Comparison of ENCODE assay signal across 8 cellular contexts in genomic region chr10:100528123-100528884, GRCh38. TPM values are rescaled to one million over a fixed set of nuclear protein-coding genes. Genes with fewer than 3 reads are reported as not detected.
A peak's percentile ranks its signal among the peaks of the same experiment; 100 is the strongest.
DNase-seq lines count a peak whose midpoint lies in the region; ATAC-seq and TF ChIP-seq lines count a peak whose summit lies in the region.

No MANE protein-coding gene starts in this region.

- no peaks in the 10 kb centered on the region for H3K27me3 Mint-ChIP-seq in osteocyte (ENCODE audit: unreplicated experiment)

- peak; percentile 31 for DNase-seq in COLO829 (ENCODE audit: low spot score)
- no peak for DNase-seq in NB4 (ENCODE audit: low read depth)
- peak; percentile 11 for DNase-seq in effector CD4-positive, alpha-beta T cell
- no peak for DNase-seq in osteocyte (ENCODE audit: extremely low spot score, unreplicated experiment)
- no peak for DNase-seq in DMS114 treated with DMSO at 0.1 percent for 48 hours (lab: John Stamatoyannopoulos, UW; ENCODE audit: unreplicated experiment)

- TF ChIP-seq CTCF in NB4 (IDR thresholded peaks at IDR 0.05; ENCODE audit: low read depth, low read length): no peak
- TF ChIP-seq CTCF in osteocyte (IDR thresholded peaks at IDR 0.05): no peak

- H3K36me3 Mint-ChIP-seq in osteocyte (ENCODE audit: unreplicated experiment): peaks cover 23% of the 10 kb centered on the region

- H3K4me1 Mint-ChIP-seq in osteocyte (ENCODE audit: unreplicated experiment): peaks cover 12% of the 10 kb centered on the region

- peak overlapping the region; percentile 91 for H3K4me3 ChIP-seq in NB4 (ENCODE audit: low read depth, low read length)

- TF ChIP-seq POLR2A in NB4 (IDR thresholded peaks at IDR 0.05; ENCODE audit: extremely low read depth, insufficient read length): no peak

- no peaks in the 10 kb centered on the region for H3K9me3 Mint-ChIP-seq in osteocyte (ENCODE audit: unreplicated experiment)

- ATAC-seq in GM21825 (IDR thresholded peaks at IDR 0.05; ENCODE audit: unreplicated experiment) (no peak), GM18868 (IDR thresholded peaks at IDR 0.05; ENCODE audit: unreplicated experiment) (no peak), GM21423 (IDR thresholded peaks at IDR 0.05; ENCODE audit: unreplicated experiment) (no peak)

- peak overlapping the region; percentile 96 for H3K27ac Mint-ChIP-seq in osteocyte (ENCODE audit: unreplicated experiment)

- peak overlapping the region; percentile 100 for H3K4me3 Mint-ChIP-seq in osteocyte (ENCODE audit: unreplicated experiment)

RNA-seq across cellular contexts. Expression of gene NDUFB8, which starts 1.4 kb away (rescaled TPM):
- total RNA-seq in osteocyte: 151 and 169 TPM in 2 replicates

RNA-seq across cellular contexts. Expression of gene HIF1AN, which starts 7.4 kb away (rescaled TPM):
- total RNA-seq in osteocyte: 45.8 and 50.6 TPM in 2 replicates

RNA-seq across cellular contexts. Expression of gene SEC31B, which starts 8.6 kb away (rescaled TPM):
- total RNA-seq in osteocyte: 18.3 and 19.6 TPM in 2 replicates

Comparison
In these comparisons a context has a peak if more than half of its experiments do, and no peak if none do; other contexts are left out.
1. DNase-seq: peak in COLO829 (single experiment) and effector CD4-positive, alpha-beta T cell (single experiment); none in NB4 (single experiment), osteocyte (single experiment) and DMS114 treated with DMSO at 0.1 percent for 48 hours (single experiment).